In the genomic region with DNA sequence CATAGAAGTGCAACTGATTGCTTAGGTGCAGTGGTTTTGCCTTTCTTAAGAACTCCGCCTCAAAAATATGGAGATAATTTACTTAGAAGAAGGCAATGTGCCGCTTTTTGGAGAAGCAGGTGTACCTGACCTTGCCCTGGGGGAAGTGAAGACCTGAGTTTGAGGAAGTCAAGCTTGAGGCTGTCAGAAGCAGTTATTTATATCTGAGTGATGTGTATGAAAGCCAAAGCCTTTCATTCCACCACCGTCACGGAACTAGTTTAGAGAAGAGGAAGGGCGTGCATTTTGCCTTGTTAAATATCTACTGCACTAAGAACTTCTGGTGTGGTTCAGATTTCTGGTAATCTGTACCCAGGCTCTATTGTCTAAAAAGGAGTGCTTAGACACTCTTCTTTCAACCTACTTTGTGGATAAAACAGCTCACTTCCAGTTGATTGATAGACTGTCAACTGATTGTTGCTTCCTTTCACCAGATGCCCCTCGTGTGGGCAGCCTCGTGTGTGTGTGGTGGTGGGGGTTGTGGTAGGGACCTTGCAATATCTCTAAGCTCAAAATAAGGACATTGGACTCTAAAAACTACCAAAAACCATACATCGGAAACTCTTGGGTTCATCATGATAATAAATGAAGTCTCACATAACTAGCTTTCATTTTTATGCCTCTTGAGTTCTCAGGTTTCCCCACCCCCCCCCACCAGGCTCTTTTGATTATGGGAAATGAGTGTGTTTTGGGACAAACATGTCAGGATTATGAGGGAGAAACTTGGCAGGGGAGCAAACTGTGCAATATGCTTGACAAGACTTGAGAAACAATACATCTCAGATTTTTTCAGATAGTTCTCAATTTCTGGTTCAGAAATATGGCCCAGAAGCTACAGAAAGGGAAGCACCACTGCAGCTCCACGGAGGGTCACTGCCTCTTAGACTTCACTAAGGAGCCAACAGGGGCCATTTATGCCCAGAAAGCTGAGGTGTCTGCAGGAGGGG, we compare ENCODE assay signal across 1 cellular context.
TF ChIP-seq lines count a peak whose summit lies in the region.

No MANE protein-coding gene starts in this region.

TF ChIP-seq in GM12878, 131 proteins besides CTCF, POLR2A, EP300 and RAD21 (continued from another document and continues in another):
- TF ChIP-seq ATF2 (IDR thresholded peaks at IDR 0.05; ENCODE audit: low read length), result peak; percentile 70; the same call in 1 of the 2 replicates
- no peak for TF ChIP-seq SUPT20H (IDR thresholded peaks at IDR 0.05; ENCODE audit: borderline replicate concordance, control insufficient read depth, low read depth, low read length)
- TF ChIP-seq IKZF1 (conservative IDR thresholded peaks at IDR 0.05), result peak; percentile 73
- TF ChIP-seq YBX1 (IDR thresholded peaks at IDR 0.05), result no peak
- TF ChIP-seq IRF4 (IDR thresholded peaks at IDR 0.05; ENCODE audit: low read depth, low read length), result no peak
- TF ChIP-seq CBX3 (IDR thresholded peaks at IDR 0.05; ENCODE audit: borderline replicate concordance, low read depth), result no peak
- 0 out of 2 replicates have a peak, but pooled peaks have one; percentile 18 for TF ChIP-seq SMARCA5 (IDR thresholded peaks at IDR 0.05)
- TF ChIP-seq MEF2A (IDR thresholded peaks at IDR 0.05; ENCODE audit: insufficient read depth, low read depth, low read length), result peak; percentile 94
- TF ChIP-seq, protein P1, sequence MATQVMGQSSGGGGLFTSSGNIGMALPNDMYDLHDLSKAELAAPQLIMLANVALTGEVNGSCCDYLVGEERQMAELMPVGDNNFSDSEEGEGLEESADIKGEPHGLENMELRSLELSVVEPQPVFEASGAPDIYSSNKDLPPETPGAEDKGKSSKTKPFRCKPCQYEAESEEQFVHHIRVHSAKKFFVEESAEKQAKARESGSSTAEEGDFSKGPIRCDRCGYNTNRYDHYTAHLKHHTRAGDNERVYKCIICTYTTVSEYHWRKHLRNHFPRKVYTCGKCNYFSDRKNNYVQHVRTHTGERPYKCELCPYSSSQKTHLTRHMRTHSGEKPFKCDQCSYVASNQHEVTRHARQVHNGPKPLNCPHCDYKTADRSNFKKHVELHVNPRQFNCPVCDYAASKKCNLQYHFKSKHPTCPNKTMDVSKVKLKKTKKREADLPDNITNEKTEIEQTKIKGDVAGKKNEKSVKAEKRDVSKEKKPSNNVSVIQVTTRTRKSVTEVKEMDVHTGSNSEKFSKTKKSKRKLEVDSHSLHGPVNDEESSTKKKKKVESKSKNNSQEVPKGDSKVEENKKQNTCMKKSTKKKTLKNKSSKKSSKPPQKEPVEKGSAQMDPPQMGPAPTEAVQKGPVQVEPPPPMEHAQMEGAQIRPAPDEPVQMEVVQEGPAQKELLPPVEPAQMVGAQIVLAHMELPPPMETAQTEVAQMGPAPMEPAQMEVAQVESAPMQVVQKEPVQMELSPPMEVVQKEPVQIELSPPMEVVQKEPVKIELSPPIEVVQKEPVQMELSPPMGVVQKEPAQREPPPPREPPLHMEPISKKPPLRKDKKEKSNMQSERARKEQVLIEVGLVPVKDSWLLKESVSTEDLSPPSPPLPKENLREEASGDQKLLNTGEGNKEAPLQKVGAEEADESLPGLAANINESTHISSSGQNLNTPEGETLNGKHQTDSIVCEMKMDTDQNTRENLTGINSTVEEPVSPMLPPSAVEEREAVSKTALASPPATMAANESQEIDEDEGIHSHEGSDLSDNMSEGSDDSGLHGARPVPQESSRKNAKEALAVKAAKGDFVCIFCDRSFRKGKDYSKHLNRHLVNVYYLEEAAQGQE (IDR thresholded peaks at IDR 0.05; ENCODE audit: low read depth, low read length), result no peak
- TF ChIP-seq BRCA1 (IDR thresholded peaks at IDR 0.05; ENCODE audit: low read depth, low read length), result no peak
- TF ChIP-seq YY1 (IDR thresholded peaks at IDR 0.05; ENCODE audit: low read depth, low read length), result peak; percentile 58; the same call in 1 of the 2 replicates
- no peak for TF ChIP-seq JUND (IDR thresholded peaks at IDR 0.05; ENCODE audit: low read depth, low read length)
- peak; percentile 83 for TF ChIP-seq MEF2B (IDR thresholded peaks at IDR 0.05; ENCODE audit: partially characterized antibody, poor library complexity, severe bottlenecking)
- 0 out of 2 replicates have a peak, but pooled peaks have one; percentile 26 for TF ChIP-seq POLR2AphosphoS2 (IDR thresholded peaks at IDR 0.05; ENCODE audit: low read depth, low read length)
- TF ChIP-seq TAF1 (IDR thresholded peaks at IDR 0.05; ENCODE audit: borderline replicate concordance, low read depth, low read length), result peak; percentile 10; the same call in 1 of the 2 replicates
- TF ChIP-seq CEBPB (IDR thresholded peaks at IDR 0.05; ENCODE audit: borderline replicate concordance in 1 of 2, low read depth in 2 of 2, low read length in 2 of 2), result no peak
- TF ChIP-seq STAT3 (IDR thresholded peaks at IDR 0.05; ENCODE audit: low read depth, low read length), result peak; percentile 83; the same call in 1 of the 2 replicates
- peak; percentile 85 for TF ChIP-seq MTA2 (IDR thresholded peaks at IDR 0.05; ENCODE audit: low read depth)
- peak; percentile 39 to 55; a peak in 3 of 4 replicates for TF ChIP-seq IKZF2 (IDR thresholded peaks at IDR 0.05)
- TF ChIP-seq RUNX3 (IDR thresholded peaks at IDR 0.05; ENCODE audit: low read length), result peak; percentile 75
- no peak for TF ChIP-seq SMAD1 (IDR thresholded peaks at IDR 0.05; ENCODE audit: low read depth, partially characterized antibody)
- TF ChIP-seq, protein P2, sequence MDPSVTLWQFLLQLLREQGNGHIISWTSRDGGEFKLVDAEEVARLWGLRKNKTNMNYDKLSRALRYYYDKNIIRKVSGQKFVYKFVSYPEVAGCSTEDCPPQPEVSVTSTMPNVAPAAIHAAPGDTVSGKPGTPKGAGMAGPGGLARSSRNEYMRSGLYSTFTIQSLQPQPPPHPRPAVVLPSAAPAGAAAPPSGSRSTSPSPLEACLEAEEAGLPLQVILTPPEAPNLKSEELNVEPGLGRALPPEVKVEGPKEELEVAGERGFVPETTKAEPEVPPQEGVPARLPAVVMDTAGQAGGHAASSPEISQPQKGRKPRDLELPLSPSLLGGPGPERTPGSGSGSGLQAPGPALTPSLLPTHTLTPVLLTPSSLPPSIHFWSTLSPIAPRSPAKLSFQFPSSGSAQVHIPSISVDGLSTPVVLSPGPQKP (IDR thresholded peaks at IDR 0.05; ENCODE audit: low read depth, low read length), result no peak
- TF ChIP-seq ZNF207 (IDR thresholded peaks at IDR 0.05; ENCODE audit: borderline replicate concordance), result 0 out of 2 replicates have a peak, but pooled peaks have one; percentile 61
- TF ChIP-seq MYC (IDR thresholded peaks at IDR 0.05; ENCODE audit: insufficient read depth, insufficient read length, insufficient replicate concordance, low read length, severe bottlenecking), result no peak
- TF ChIP-seq ESRRA (IDR thresholded peaks at IDR 0.05; ENCODE audit: low read length), result 0 out of 2 replicates have a peak, but pooled peaks have one; percentile 19
- TF ChIP-seq NBN (IDR thresholded peaks at IDR 0.05), result peak; percentile 70
- no peak for TF ChIP-seq RAD51 (IDR thresholded peaks at IDR 0.05)
- 0 out of 2 replicates have a peak, but pooled peaks have one; percentile 51 for TF ChIP-seq EED (IDR thresholded peaks at IDR 0.05; ENCODE audit: low read depth)
- TF ChIP-seq KLF5 (IDR thresholded peaks at IDR 0.05; ENCODE audit: partially characterized antibody), result peak; percentile 45
- peak; percentile 76 for TF ChIP-seq NFIC (IDR thresholded peaks at IDR 0.05; ENCODE audit: low read depth, low read length)
- 0 out of 2 replicates have a peak, but pooled peaks have one; percentile 41 for TF ChIP-seq MAX (IDR thresholded peaks at IDR 0.05; ENCODE audit: low read depth, low read length)
- TF ChIP-seq NR2C2 (IDR thresholded peaks at IDR 0.05; ENCODE audit: borderline replicate concordance, control insufficient read depth, insufficient read length, low read depth), result no peak
- TF ChIP-seq POLR2AphosphoS5 (IDR thresholded peaks at IDR 0.05; ENCODE audit: low read length), result peak; percentile 74
- peak; percentile 47; the same call in 1 of the 2 replicates for TF ChIP-seq JUNB (IDR thresholded peaks at IDR 0.05)
- 0 out of 4 replicates have a peak, but pooled peaks of 1 of the 2 experiments have one; percentile 24 for TF ChIP-seq BHLHE40 (IDR thresholded peaks at IDR 0.05; ENCODE audit: borderline replicate concordance in 1 of 2, low read depth in 2 of 2, low read length in 1 of 2)
- peak in 1 of 2 experiments; percentile 87; a peak in 2 of 4 replicates for TF ChIP-seq ETV6 (conservative IDR thresholded peaks at IDR 0.05 in 1 of 2, IDR thresholded peaks at IDR 0.05 in 1 of 2; ENCODE audit: borderline replicate concordance in 1 of 2, low read depth in 1 of 2)
- TF ChIP-seq, protein P3, sequence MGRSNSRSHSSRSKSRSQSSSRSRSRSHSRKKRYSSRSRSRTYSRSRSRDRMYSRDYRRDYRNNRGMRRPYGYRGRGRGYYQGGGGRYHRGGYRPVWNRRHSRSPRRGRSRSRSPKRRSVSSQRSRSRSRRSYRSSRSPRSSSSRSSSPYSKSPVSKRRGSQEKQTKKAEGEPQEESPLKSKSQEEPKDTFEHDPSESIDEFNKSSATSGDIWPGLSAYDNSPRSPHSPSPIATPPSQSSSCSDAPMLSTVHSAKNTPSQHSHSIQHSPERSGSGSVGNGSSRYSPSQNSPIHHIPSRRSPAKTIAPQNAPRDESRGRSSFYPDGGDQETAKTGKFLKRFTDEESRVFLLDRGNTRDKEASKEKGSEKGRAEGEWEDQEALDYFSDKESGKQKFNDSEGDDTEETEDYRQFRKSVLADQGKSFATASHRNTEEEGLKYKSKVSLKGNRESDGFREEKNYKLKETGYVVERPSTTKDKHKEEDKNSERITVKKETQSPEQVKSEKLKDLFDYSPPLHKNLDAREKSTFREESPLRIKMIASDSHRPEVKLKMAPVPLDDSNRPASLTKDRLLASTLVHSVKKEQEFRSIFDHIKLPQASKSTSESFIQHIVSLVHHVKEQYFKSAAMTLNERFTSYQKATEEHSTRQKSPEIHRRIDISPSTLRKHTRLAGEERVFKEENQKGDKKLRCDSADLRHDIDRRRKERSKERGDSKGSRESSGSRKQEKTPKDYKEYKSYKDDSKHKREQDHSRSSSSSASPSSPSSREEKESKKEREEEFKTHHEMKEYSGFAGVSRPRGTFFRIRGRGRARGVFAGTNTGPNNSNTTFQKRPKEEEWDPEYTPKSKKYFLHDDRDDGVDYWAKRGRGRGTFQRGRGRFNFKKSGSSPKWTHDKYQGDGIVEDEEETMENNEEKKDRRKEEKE (IDR thresholded peaks at IDR 0.05), result no peak
- TF ChIP-seq KDM1A (IDR thresholded peaks at IDR 0.05; ENCODE audit: borderline replicate concordance), result no peak
- no peak for TF ChIP-seq CUX1 (IDR thresholded peaks at IDR 0.05; ENCODE audit: insufficient replicate concordance, low read depth, low read length)
- TF ChIP-seq E2F4 (IDR thresholded peaks at IDR 0.05; ENCODE audit: low read depth, low read length), result no peak
